Comparison of ENCODE assay signal across 10 cellular contexts in genomic region chr19:49498475-49498874, GRCh38. TPM values are rescaled to one million over a fixed set of nuclear protein-coding genes. Genes with fewer than 3 reads are reported as not detected.
DNase-seq lines count a peak whose midpoint lies in the region; ATAC-seq and TF ChIP-seq lines count a peak whose summit lies in the region.
"Had no signal": no experiment of that assay in that cellular context is flagged by ENCODE, and none has a peak within 500 bp of the region (broad histone marks: within the 10 kb centered on the region; RNA-seq: fewer than 3 reads in every experiment).

No MANE protein-coding gene starts in this region.

- DNase-seq in T-helper 1 cell (no peak), MG63 (no peak), osteocyte (ENCODE audit: extremely low spot score, unreplicated experiment) (no peak), hippocampal formation (lab: John Stamatoyannopoulos, UW) (no peak)
- no peak for DNase-seq in central memory CD8-positive, alpha-beta T cell (ENCODE audit: low spot score in 2 of 2)
- DNase-seq: head of caudate nucleus, nucleus accumbens had no signal

- H3K9me3 Mint-ChIP-seq in T-helper 1 cell treated with Interleukin-12 subunit alpha and Interleukin-12 subunit beta and Interleukin-4 antibody, amounts not matched to agents 30 μg/mL and 1 μg/mL, for 36 hours, result no peaks in the 10 kb centered on the region
- H3K9me3 Mint-ChIP-seq in central memory CD8-positive, alpha-beta T cell, result no peaks in the 10 kb centered on the region
- H3K9me3 Mint-ChIP-seq in osteocyte (ENCODE audit: unreplicated experiment), result no peaks in the 10 kb centered on the region

- peaks cover 55% of the 10 kb centered on the region for H3K4me1 Mint-ChIP-seq in T-helper 1 cell treated with Interleukin-12 subunit alpha and Interleukin-12 subunit beta and Interleukin-4 antibody, amounts not matched to agents 30 μg/mL and 1 μg/mL, for 36 hours (ENCODE audit: low read depth)
- H3K4me1 Mint-ChIP-seq in central memory CD8-positive, alpha-beta T cell, result peaks cover 71% of the 10 kb centered on the region
- H3K4me1 Mint-ChIP-seq in osteocyte (ENCODE audit: unreplicated experiment), result peaks cover 20% of the 10 kb centered on the region

- ATAC-seq in central memory CD8-positive, alpha-beta T cell (replicated peaks; ENCODE audit: extremely low read depth, poor library complexity, severe bottlenecking), result no peak
- ATAC-seq in esophagus mucosa, result no peak
- ATAC-seq in HG03460 (IDR thresholded peaks at IDR 0.05; ENCODE audit: unreplicated experiment), result no peak

- H3K36me3 Mint-ChIP-seq in T-helper 1 cell treated with Interleukin-12 subunit alpha and Interleukin-12 subunit beta and Interleukin-4 antibody, amounts not matched to agents 30 μg/mL and 1 μg/mL, for 36 hours (ENCODE audit: low read depth), result peaks cover 42% of the 10 kb centered on the region
- peaks cover 70% of the 10 kb centered on the region for H3K36me3 Mint-ChIP-seq in central memory CD8-positive, alpha-beta T cell (ENCODE audit: insufficient read depth)
- H3K36me3 Mint-ChIP-seq in osteocyte (ENCODE audit: unreplicated experiment), result peaks cover 23% of the 10 kb centered on the region

- no peaks in the 10 kb centered on the region for H3K27me3 Mint-ChIP-seq in T-helper 1 cell treated with Interleukin-12 subunit alpha and Interleukin-12 subunit beta and Interleukin-4 antibody, amounts not matched to agents 30 μg/mL and 1 μg/mL, for 36 hours (ENCODE audit: low read depth)
- H3K27me3 Mint-ChIP-seq in central memory CD8-positive, alpha-beta T cell, result no peaks in the 10 kb centered on the region
- no peaks in the 10 kb centered on the region for H3K27me3 Mint-ChIP-seq in osteocyte (ENCODE audit: unreplicated experiment)

- peak overlapping the region; percentile 99 for H3K27ac Mint-ChIP-seq in T-helper 1 cell treated with Interleukin-12 subunit alpha and Interleukin-12 subunit beta and Interleukin-4 antibody, amounts not matched to agents 30 μg/mL and 1 μg/mL, for 36 hours
- peak overlapping the region; percentile 98 for H3K27ac Mint-ChIP-seq in central memory CD8-positive, alpha-beta T cell (ENCODE audit: low read depth)
- H3K27ac Mint-ChIP-seq in osteocyte (ENCODE audit: unreplicated experiment), result no peak overlapping the region

- no peaks in the 10 kb centered on the region for H3K27me3 ChIP-seq in MG63

- H3K9me3 ChIP-seq in MG63, result no peaks in the 10 kb centered on the region

- H3K36me3 ChIP-seq in MG63, result peaks cover 40% of the 10 kb centered on the region

- peak overlapping the region; percentile 90; the same call in 1 of the 2 replicates for H3K4me3 ChIP-seq in MG63

- no peak for TF ChIP-seq CTCF in osteocyte (IDR thresholded peaks at IDR 0.05)

- peak overlapping the region; percentile 100 for H3K4me3 Mint-ChIP-seq in T-helper 1 cell treated with Interleukin-12 subunit alpha and Interleukin-12 subunit beta and Interleukin-4 antibody, amounts not matched to agents 30 μg/mL and 1 μg/mL, for 36 hours
- peak overlapping the region; percentile 100 for H3K4me3 Mint-ChIP-seq in central memory CD8-positive, alpha-beta T cell
- peak overlapping the region; percentile 4 for H3K4me3 Mint-ChIP-seq in osteocyte (ENCODE audit: unreplicated experiment)

RNA-seq across cellular contexts. Expression of gene RPS11, which starts 2.2 kb away (rescaled TPM):
- total RNA-seq in MG63 (2014; rRNA removed; shearing (Covaris generic); ENCODE audit: low replicate concordance), result 2,408 and 3,564 TPM in 2 replicates
- 1,892 and 1,912 TPM in 2 replicates for total RNA-seq in osteocyte
- total RNA-seq in esophagus mucosa, result 1,446 TPM

RNA-seq across cellular contexts. Expression of gene RPL13A, which starts 11.1 kb away (rescaled TPM):
- 1,730 and 3,823 TPM in 2 replicates for total RNA-seq in MG63 (2014; rRNA removed; shearing (Covaris generic); ENCODE audit: low replicate concordance)
- total RNA-seq in osteocyte (2,592 and 2,617 TPM in 2 replicates), esophagus mucosa (2,820 TPM)

RNA-seq across cellular contexts. Expression of gene FCGRT, which starts 14.0 kb away (rescaled TPM):
- 29.6 and 58.0 TPM in 2 replicates for total RNA-seq in MG63 (2014; rRNA removed; shearing (Covaris generic); ENCODE audit: low replicate concordance)
- total RNA-seq in osteocyte (253 and 278 TPM in 2 replicates), esophagus mucosa (30.4 TPM)

RNA-seq across cellular contexts. Expression of gene FLT3LG, which starts 24.5 kb away (rescaled TPM):
- 0.25 and 5.0 TPM in 2 replicates for total RNA-seq in MG63 (2014; rRNA removed; shearing (Covaris generic); ENCODE audit: low replicate concordance)
- total RNA-seq in osteocyte, result 10.8 and 11.3 TPM in 2 replicates
- 3.3 TPM for total RNA-seq in esophagus mucosa

RNA-seq across cellular contexts. Expression of gene RCN3, which starts 29.3 kb away (rescaled TPM):
- 131 and 183 TPM in 2 replicates for total RNA-seq in MG63 (2014; rRNA removed; shearing (Covaris generic); ENCODE audit: low replicate concordance)
- total RNA-seq in osteocyte (81.3 and 85.0 TPM in 2 replicates), esophagus mucosa (1.8 TPM)

Comparison
In these comparisons a context has a peak if more than half of its experiments do, and no peak if none do; other contexts are left out.
1. H3K4me3 Mint-ChIP-seq: peak in every context shown above with its lines; median percentile 100 in T-helper 1 cell treated with Interleukin-12 subunit alpha and Interleukin-12 subunit beta and Interleukin-4 antibody, amounts not matched to agents 30 μg/mL and 1 μg/mL, for 36 hours; 100 in central memory CD8-positive, alpha-beta T cell; 4 in osteocyte.